18 cellular contexts compared by ENCODE assay signal in the genomic region with DNA sequence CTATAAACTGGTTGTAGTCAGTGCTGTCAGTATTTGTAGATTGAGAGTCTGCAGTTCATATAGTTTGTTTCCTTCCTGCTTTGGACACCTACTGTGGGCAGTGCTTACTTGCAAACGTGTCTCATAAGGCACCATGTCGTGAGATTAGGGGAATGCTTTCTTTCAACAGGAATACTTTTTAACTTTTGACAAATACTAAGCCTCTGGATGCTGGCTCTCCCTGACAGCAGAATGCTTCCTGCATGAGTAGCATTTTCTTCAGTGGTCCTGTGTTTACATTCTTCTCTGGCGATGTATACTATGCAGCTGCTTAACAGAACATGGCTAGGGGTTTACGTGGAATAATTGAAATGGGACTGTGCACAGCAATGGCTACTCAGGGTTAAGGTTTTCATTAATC.
DNase-seq lines count a peak whose midpoint lies in the region; ATAC-seq and TF ChIP-seq lines count a peak whose summit lies in the region.
"Had no signal": no experiment of that assay in that cellular context is flagged by ENCODE, and none has a peak within 500 bp of the region (broad histone marks: within the 10 kb centered on the region; RNA-seq: fewer than 3 reads in every experiment).

No MANE protein-coding gene starts in this region.

- ATAC-seq in activated T-cell treated with anti-CD3 and anti-CD28 coated beads, Interleukin-2, amount 50 U/mL, for 4 hours, result no peak
- ATAC-seq: A549 had no signal

- peak; percentile 4 for DNase-seq in AG04449 (ENCODE audit: low read depth, low spot score)
- DNase-seq in HT1080 (ENCODE audit: low read depth), result peak; percentile 17
- DNase-seq in dedifferentiated amniotic fluid mesenchymal stem cell (ENCODE audit: extremely low spot score), result peak; percentile 20
- peak; percentile 1 for DNase-seq in kidney epithelial cell (ENCODE audit: low read depth)
- no peak for DNase-seq in activated T-cell treated with anti-CD3 and anti-CD28 coated beads, Interleukin-2, amount 50 U/mL, for 4 hours
- no peak for DNase-seq in activated T-cell treated with anti-CD3 and anti-CD28 coated beads for 4 hours
- DNase-seq in NCI-H446 treated with DMSO at 0.1 percent for 48 hours (lab: John Stamatoyannopoulos, UW), result no peak
- no peak for DNase-seq in cortex of kidney (lab: John Stamatoyannopoulos, UW)
- DNase-seq: Calu3; CD4-positive, CD25-positive, alpha-beta regulatory T cell; DMS79 treated with DMSO at 0.1 percent for 48 hours; GDM1; GM23248; HFFc6; NCI-H1105; NCI-H2029 treated with DMSO at 0.1 percent for 48 hours had no signal

- no peaks in the 10 kb centered on the region for H3K27me3 ChIP-seq in kidney epithelial cell (ENCODE audit: control insufficient read depth, insufficient read depth, low read length)

- no peaks in the 10 kb centered on the region for H3K27me3 Mint-ChIP-seq in activated T-cell treated with anti-CD3 and anti-CD28 coated beads, Interleukin-2, amount 50 U/mL, for 4 hours (ENCODE audit: low read depth)

- CTCF ChIA-PET in AG04449 (lab: Yijun Ruan, JAX), result no interaction called here

- H3K4me1 Mint-ChIP-seq in activated T-cell treated with anti-CD3 and anti-CD28 coated beads, Interleukin-2, amount 50 U/mL, for 4 hours (ENCODE audit: low read depth), result no peaks in the 10 kb centered on the region

- H3K4me3 Mint-ChIP-seq in activated T-cell treated with anti-CD3 and anti-CD28 coated beads, Interleukin-2, amount 50 U/mL, for 4 hours, result no peak overlapping the region
- H3K4me3 Mint-ChIP-seq: CD4-positive, CD25-positive, alpha-beta regulatory T cell; HFFc6 had no signal

- TF ChIP-seq CTCF in AG04449 (IDR thresholded peaks at IDR 0.05; ENCODE audit: insufficient read depth, low read length, missing control alignments) (no peak), kidney epithelial cell (IDR thresholded peaks at IDR 0.05; ENCODE audit: insufficient read depth, low read length, poor library complexity, severe bottlenecking) (no peak)

- no peak overlapping the region for H3K4me3 ChIP-seq in AG04449 (ENCODE audit: low read depth, low read length)
- H3K4me3 ChIP-seq in kidney epithelial cell (ENCODE audit: low read depth, low read length), result no peak overlapping the region
- H3K4me3 ChIP-seq: A549, GM23248, SK-N-MC had no signal

- no peaks in the 10 kb centered on the region for H3K36me3 Mint-ChIP-seq in activated T-cell treated with anti-CD3 and anti-CD28 coated beads, Interleukin-2, amount 50 U/mL, for 4 hours (ENCODE audit: insufficient read depth)
- H3K36me3 Mint-ChIP-seq: CD4-positive, CD25-positive, alpha-beta regulatory T cell had no signal

- H3K36me3 ChIP-seq in kidney epithelial cell (ENCODE audit: control insufficient read depth, insufficient read depth, low read length), result no peaks in the 10 kb centered on the region

- POLR2A ChIA-PET in AG04449 (lab: Yijun Ruan, JAX), result no interaction called here

- H3K9me3 Mint-ChIP-seq in activated T-cell treated with anti-CD3 and anti-CD28 coated beads, Interleukin-2, amount 50 U/mL, for 4 hours, result no peaks in the 10 kb centered on the region

Comparison
In these comparisons a context has a peak if more than half of its experiments do, and no peak if none do; other contexts are left out.
1. DNase-seq: peak in AG04449 (single experiment), HT1080 (single experiment), dedifferentiated amniotic fluid mesenchymal stem cell (single experiment) and kidney epithelial cell (single experiment); none in activated T-cell treated with anti-CD3 and anti-CD28 coated beads, Interleukin-2, amount 50 U/mL, for 4 hours (single experiment), activated T-cell treated with anti-CD3 and anti-CD28 coated beads for 4 hours (single experiment), NCI-H446 treated with DMSO at 0.1 percent for 48 hours (single experiment) and cortex of kidney (single experiment).